17 cellular contexts compared by ENCODE assay signal in the genomic region with DNA sequence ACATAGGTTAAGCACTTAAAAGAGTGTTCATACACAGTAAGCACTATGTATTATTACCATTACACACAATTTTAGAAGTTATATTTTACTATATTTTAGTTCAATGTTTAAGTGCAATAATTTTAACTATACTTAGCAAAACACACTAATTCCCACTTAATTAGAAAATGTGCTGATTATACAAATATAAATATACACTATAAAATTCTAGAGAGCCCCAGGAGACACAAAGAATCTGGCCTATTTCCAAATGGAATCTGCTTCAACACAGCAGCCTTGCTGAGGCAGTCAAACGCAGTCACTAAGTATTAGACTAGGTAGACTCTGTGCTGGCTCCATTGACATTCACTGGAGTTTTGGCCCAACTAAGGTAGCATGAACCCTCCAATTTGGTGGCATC.
DNase-seq lines count a peak whose midpoint lies in the region; ATAC-seq, FAIRE-seq and TF ChIP-seq lines count a peak whose summit lies in the region.
"Had no signal": no experiment of that assay in that cellular context is flagged by ENCODE, and none has a peak within 500 bp of the region (broad histone marks: within the 10 kb centered on the region; RNA-seq: fewer than 3 reads in every experiment).

No MANE protein-coding gene starts in this region.

- TF ChIP-seq EP300 in HepG2 (IDR thresholded peaks at IDR 0.05; ENCODE audit: low read depth in 2 of 2, low read length in 2 of 2) (no peak), HepG2 (CRISPR knock-in tag; IDR thresholded peaks at IDR 0.05; ENCODE audit: borderline replicate concordance) (no peak)

- CTCF ChIA-PET in HepG2 (lab: Yijun Ruan, JAX; ENCODE audit: low intra/inter-chr PET ratio, low total read pairs), result no interaction called here

- TF ChIP-seq POLR2A in HepG2 (IDR thresholded peaks at IDR 0.05; ENCODE audit: insufficient read depth in 1 of 2, low read depth in 2 of 2, low read length in 2 of 2) (no peak), right lobe of liver (IDR thresholded peaks at IDR 0.05) (no peak)

- FAIRE-seq in HepG2 (lab: Jason Lieb, UNC), result no peak
- FAIRE-seq: GM12878, H1 had no signal

- H3K4me1 ChIP-seq in HepG2 (ENCODE audit: insufficient read depth, low read length), result no peaks in the 10 kb centered on the region
- no peaks in the 10 kb centered on the region for H3K4me1 ChIP-seq in right lobe of liver
- H3K4me1 ChIP-seq: BLaER1 treated with 17β-estradiol and CSF1 and Interleukin-3, amounts not matched to agents 10 nM and 100 nM; Caco-2 had no signal

- 0% methylated on average over 1 of the region's 1 CpG for WGBS in HepG2 (ENCODE audit: low lambda C conversion rate)
- 71% methylated on average over 1 of the region's 1 CpG for WGBS in right lobe of liver (ENCODE audit: insufficient coverage, low coverage, low lambda C conversion rate, missing lambda C conversion rate)

- intact Hi-C loops in HepG2 (cut with micrococcal nuclease; ENCODE audit: unreplicated experiment) (no loop called here), right lobe of liver (cut with DNase I) (no loop called here)

- H3K36me3 ChIP-seq in HepG2 (replicated peaks in 1 of 2; ENCODE audit: control insufficient read depth in 1 of 2, insufficient read depth in 2 of 2, low read length in 2 of 2), result no peaks in the 10 kb centered on the region
- no peaks in the 10 kb centered on the region for H3K36me3 ChIP-seq in right lobe of liver
- no peaks in the 10 kb centered on the region for H3K36me3 ChIP-seq in SK-N-MC (ENCODE audit: insufficient read depth, low read length)
- H3K36me3 ChIP-seq: BLaER1 treated with 17β-estradiol and CSF1 and Interleukin-3, amounts not matched to agents 10 nM and 100 nM had no signal

- peak; percentile 16 for DNase-seq in DMS 273 (lab: John Stamatoyannopoulos, UW; ENCODE audit: unreplicated experiment)
- DNase-seq in DMS 273 treated with DMSO at 0.1 percent for 48 hours (lab: John Stamatoyannopoulos, UW), result no peak
- no peak for DNase-seq in HepG2 (ENCODE audit: low spot score)
- DNase-seq in right lobe of liver, result no peak
- DNase-seq in SK-N-MC (ENCODE audit: low read depth, low spot score), result peak; percentile 57
- no peak for DNase-seq in inferior parietal cortex (ENCODE audit: extremely low spot score)
- no peak for DNase-seq in mesenteric fat pad (ENCODE audit: low spot score)
- DNase-seq: Caco-2; CD8-positive, alpha-beta T cell; DMS53; DND-41; EL; H9 had no signal

- POLR2A ChIA-PET in HepG2 (lab: Yijun Ruan, JAX), result no interaction called here

- H3K4me3 ChIP-seq in HepG2 (replicated peaks in 1 of 3; ENCODE audit: insufficient read depth in 1 of 3, low read depth in 2 of 3, low read length in 3 of 3) (no peak overlapping the region), right lobe of liver (no peak overlapping the region), SK-N-MC (no peak overlapping the region)
- H3K4me3 ChIP-seq: BLaER1 treated with 17β-estradiol and CSF1 and Interleukin-3, amounts not matched to agents 10 nM and 100 nM; GM12878 had no signal

- H3K9ac ChIP-seq in HepG2 (ENCODE audit: insufficient read depth, low read depth, low read length) (no peak overlapping the region), SK-N-MC (ENCODE audit: insufficient read length) (no peak overlapping the region)
- H3K9ac ChIP-seq: BLaER1 treated with 17β-estradiol and CSF1 and Interleukin-3, amounts not matched to agents 10 nM and 100 nM had no signal

- TF ChIP-seq CTCF in HepG2 (CRISPR knock-in tag; IDR thresholded peaks at IDR 0.05), result no peak
- no peak for TF ChIP-seq CTCF in right lobe of liver (IDR thresholded peaks at IDR 0.05)

- no peak overlapping the region for H3K4me2 ChIP-seq in HepG2 (ENCODE audit: low read depth, low read length)
- H3K4me2 ChIP-seq: BLaER1 treated with 17β-estradiol and CSF1 and Interleukin-3, amounts not matched to agents 10 nM and 100 nM had no signal

- no peak for TF ChIP-seq RAD21 in HepG2 (CRISPR knock-in tag; IDR thresholded peaks at IDR 0.05)

- no peak for ATAC-seq in HepG2
- ATAC-seq in right lobe of liver, result no peak
- ATAC-seq: CD8-positive, alpha-beta T cell; GM12878 had no signal

- BruUV-seq in HepG2 (replicated peaks; lab: Mats Ljungman, UMichigan), result no TSS peak

- H2AFZ ChIP-seq in HepG2 (ENCODE audit: low read length), result no peak overlapping the region

- H3K79me2 ChIP-seq in HepG2 (ENCODE audit: insufficient read depth, low read length), result no peaks in the 10 kb centered on the region

- in situ Hi-C loops in HepG2 (cut with HindIII; ENCODE audit: extremely low pct_ligation_motif_present, low pct_unique_long_range_greater_than_20kb), result no loop called here

- H3K27ac ChIP-seq in HepG2 (ENCODE audit: extremely low read length, insufficient read depth, low read length) (no peak overlapping the region), right lobe of liver (no peak overlapping the region), SK-N-MC (no peak overlapping the region)
- H3K27ac ChIP-seq: 22Rv1; BLaER1 treated with 17β-estradiol and CSF1 and Interleukin-3, amounts not matched to agents 10 nM and 100 nM had no signal

- H3K9me3 ChIP-seq in HepG2 (ENCODE audit: low read length) (no peaks in the 10 kb centered on the region), right lobe of liver (no peaks in the 10 kb centered on the region), SK-N-MC (ENCODE audit: low read depth, low read length) (no peaks in the 10 kb centered on the region)
- H3K9me3 ChIP-seq: BLaER1 treated with 17β-estradiol and CSF1 and Interleukin-3, amounts not matched to agents 10 nM and 100 nM; Caco-2 had no signal

- H3K27me3 ChIP-seq in HepG2 (ENCODE audit: control insufficient read depth in 1 of 2, insufficient read depth in 2 of 2, low read length in 2 of 2) (no peaks in the 10 kb centered on the region), right lobe of liver (no peaks in the 10 kb centered on the region)
- H3K27me3 ChIP-seq: BLaER1 treated with 17β-estradiol and CSF1 and Interleukin-3, amounts not matched to agents 10 nM and 100 nM had no signal

- no peaks in the 10 kb centered on the region for H4K20me1 ChIP-seq in HepG2 (ENCODE audit: insufficient read depth, low read length)
- H4K20me1 ChIP-seq: BLaER1 treated with 17β-estradiol and CSF1 and Interleukin-3, amounts not matched to agents 10 nM and 100 nM had no signal

TF ChIP-seq in HepG2, 621 proteins besides CTCF, POLR2A, EP300 and RAD21:
- TF ChIP-seq ZNF883 (CRISPR knock-in tag; IDR thresholded peaks at IDR 0.05; ENCODE audit: not compliant biosample characterization), result no peak
- TF ChIP-seq ZSCAN20 (CRISPR knock-in tag; IDR thresholded peaks at IDR 0.05; ENCODE audit: borderline replicate concordance), result no peak
- no peak for TF ChIP-seq ZNF260 (CRISPR knock-in tag; IDR thresholded peaks at IDR 0.05; ENCODE audit: borderline replicate concordance, low read depth)
- no peak for TF ChIP-seq ELF3 (CRISPR knock-in tag; IDR thresholded peaks at IDR 0.05)
- TF ChIP-seq MAFK (conservative IDR thresholded peaks at IDR 0.05 in 1 of 2, IDR thresholded peaks at IDR 0.05 in 1 of 2; ENCODE audit: low read length in 2 of 2), result peak; percentile 24 to 54; a peak in 2 of 4 replicates
- 0 out of 2 replicates have a peak, but pooled peaks have one; percentile 11 for TF ChIP-seq MAFF (IDR thresholded peaks at IDR 0.05; ENCODE audit: low read depth, low read length)
- TF ChIP-seq HDAC1 (CRISPR knock-in tag; IDR thresholded peaks at IDR 0.05), result no peak
- TF ChIP-seq ZNF441 (CRISPR knock-in tag; IDR thresholded peaks at IDR 0.05; ENCODE audit: borderline replicate concordance), result no peak

Comparison
In these comparisons a context has a peak if more than half of its experiments do, and no peak if none do; other contexts are left out.
1. DNase-seq: peak in DMS 273 (single experiment) and SK-N-MC (single experiment); none in DMS 273 treated with DMSO at 0.1 percent for 48 hours (single experiment), HepG2 (single experiment), right lobe of liver (0 of 3), inferior parietal cortex (single experiment) and mesenteric fat pad (single experiment).